Comparison of ENCODE assay signal across 8 cellular contexts in genomic region chr12:11171145-11171952, GRCh38. TPM values are rescaled to one million over a fixed set of nuclear protein-coding genes. Genes with fewer than 3 reads are reported as not detected.
DNase-seq lines count a peak whose midpoint lies in the region; ATAC-seq and TF ChIP-seq lines count a peak whose summit lies in the region.

Gene SMIM10L1, plus strand, starts transcription at chr12:11171194. Its CDS starts 163 bp downstream, at chr12:11171357.

- in situ Hi-C loops in mammary epithelial cell (cut with MboI; ENCODE audit: low sequenced_read_pairs in 2 of 2) = no loop called here

- peaks cover 88% of the 10 kb centered on the region for H3K79me2 ChIP-seq in mammary epithelial cell (ENCODE audit: insufficient read depth, low read length)

- no peaks in the 10 kb centered on the region for H3K27me3 ChIP-seq in mammary epithelial cell (ENCODE audit: insufficient read depth, low read length)
- H3K27me3 ChIP-seq in iPS-20b (ENCODE audit: insufficient read depth, low read length) = no peaks in the 10 kb centered on the region
- H3K27me3 ChIP-seq in skeletal muscle tissue (ENCODE audit: control insufficient read depth in 3 of 3, insufficient read depth in 3 of 3, low read length in 3 of 3) = no peaks in the 10 kb centered on the region

- H3K4me3 ChIP-seq in WI38 (ENCODE audit: low read depth, low read length) (peak within 1 kb of the TSS; percentile 68), mammary epithelial cell (replicated peaks in 1 of 3; ENCODE audit: insufficient read depth in 1 of 3, low read depth in 2 of 3, low read length in 3 of 3) (peak within 1 kb of the TSS; percentile 91 to 99 (median 91)), iPS-20b (ENCODE audit: low read length) (peak within 1 kb of the TSS; percentile 98), skeletal muscle tissue (ENCODE audit: low read length in 3 of 3) (peak within 1 kb of the TSS; percentile 72 to 96 (median 88))

- CTCF ChIA-PET in mammary epithelial cell (lab: Charles Lee; ENCODE audit: low non-redundant PET) = interaction anchor here (0.6 kb wide), 2 partner anchors 228 to 237 kb away, joined by 3 to 15 read pairs; no protein-coding TSS in a partner anchor

- ATAC-seq in GM18909 (IDR thresholded peaks at IDR 0.05; ENCODE audit: poor library complexity, unreplicated experiment) (peak; percentile 98), HG03159 (IDR thresholded peaks at IDR 0.05; ENCODE audit: unreplicated experiment) (peak; percentile 95)

- H2AFZ ChIP-seq in mammary epithelial cell (ENCODE audit: low read depth, low read length) = peak within 1 kb of the TSS; percentile 98

- TF ChIP-seq CTCF in WI38 (IDR thresholded peaks at IDR 0.05; ENCODE audit: low read depth, low read length) = no peak
- TF ChIP-seq CTCF in mammary epithelial cell (conservative IDR thresholded peaks at IDR 0.05 in 1 of 2, IDR thresholded peaks at IDR 0.05 in 1 of 2; ENCODE audit: extremely low read depth in 1 of 2, insufficient read depth in 1 of 2, low read depth in 1 of 2, low read length in 2 of 2) = no peak

- no peaks in the 10 kb centered on the region for H4K20me1 ChIP-seq in mammary epithelial cell (ENCODE audit: insufficient read depth, low read length)

- no TSS peak for BruUV-seq in mammary epithelial cell (replicated peaks; lab: Mats Ljungman, UMichigan)

- H3K9me3 ChIP-seq in mammary epithelial cell (replicated peaks; ENCODE audit: insufficient read depth, low read length) (no peaks in the 10 kb centered on the region), iPS-20b (ENCODE audit: insufficient read depth, low read depth, low read length) (no peaks in the 10 kb centered on the region), skeletal muscle tissue (ENCODE audit: control insufficient read depth in 3 of 3, low read length in 3 of 3) (no peaks in the 10 kb centered on the region)

- dilution Hi-C loops in mammary epithelial cell (cut with HindIII; ENCODE audit: low sequenced_read_pairs) = no loop called here

- H3K27ac ChIP-seq in mammary epithelial cell (ENCODE audit: insufficient read depth, low read depth, low read length) (peak within 1 kb of the TSS; percentile 83), iPS-20b (ENCODE audit: low read length) (peak within 1 kb of the TSS; percentile 83), skeletal muscle tissue (ENCODE audit: low read depth, low read length) (peak within 1 kb of the TSS; percentile 89)

- H3K36me3 ChIP-seq in mammary epithelial cell (ENCODE audit: insufficient read depth, low read length) = no peaks in the 10 kb centered on the region
- peaks cover 24% of the 10 kb centered on the region for H3K36me3 ChIP-seq in iPS-20b (ENCODE audit: insufficient read depth, low read depth, low read length)
- peaks cover 0 to under 1% (median 0%) of the 10 kb centered on the region in 3 donors for H3K36me3 ChIP-seq in skeletal muscle tissue (ENCODE audit: control insufficient read depth in 3 of 3, insufficient read depth in 3 of 3, low read length in 3 of 3)

- WGBS in mammary epithelial cell (ENCODE audit: low coverage, missing lambda C conversion rate) = 3% methylated on average over 34 of the region's 70 CpGs

- H3K9ac ChIP-seq in mammary epithelial cell (ENCODE audit: insufficient read depth, low read length) (peak within 1 kb of the TSS; percentile 96), iPS-20b (ENCODE audit: low read depth, low read length) (peak within 1 kb of the TSS; percentile 99), skeletal muscle tissue (ENCODE audit: low read depth in 1 of 3, low read length in 3 of 3) (peak within 1 kb of the TSS; percentile 84 to 96 (median 92))

- intact Hi-C loops in mammary epithelial cell (cut with micrococcal nuclease) = loop anchor here (2.0 kb wide), 1 partner anchor 231 kb away; no protein-coding TSS in a partner anchor

- DNase-seq in AG08395 (ENCODE audit: low spot score) (peak; percentile 95), NCI-H2227 (lab: John Stamatoyannopoulos, UW; ENCODE audit: unreplicated experiment) (peak; percentile 94), mammary epithelial cell (peak; percentile 93)

- H3K4me1 ChIP-seq in mammary epithelial cell (ENCODE audit: insufficient read depth, low read length) = peaks cover 7% of the 10 kb centered on the region
- peaks cover 15% of the 10 kb centered on the region for H3K4me1 ChIP-seq in iPS-20b (ENCODE audit: insufficient read depth, low read length)
- H3K4me1 ChIP-seq in skeletal muscle tissue (ENCODE audit: control insufficient read depth in 3 of 3, insufficient read depth in 3 of 3, low read length in 3 of 3) = peaks cover 7 to 18% (median 13%) of the 10 kb centered on the region in 3 donors

- peak within 1 kb of the TSS; percentile 86 for H3K4me2 ChIP-seq in mammary epithelial cell (ENCODE audit: insufficient read depth, low read depth, low read length)

RNA-seq across cellular contexts. Expression of gene SMIM10L1, which starts in this region (rescaled TPM):
- 10 to 100 TPM in 1 of 2 donors, 1 to 10 TPM in 1; 7.2 to 10.2 TPM for total RNA-seq in mammary epithelial cell
- polyA plus RNA-seq in mammary epithelial cell = 3.0 TPM
- 1.1 TPM for polyA minus RNA-seq in mammary epithelial cell
- 4.7 TPM for total RNA-seq in skeletal muscle tissue

Comparison
In these comparisons a context has a peak if more than half of its experiments do, and no peak if none do; other contexts are left out.
1. Peak in every context shown above with its lines: DNase-seq, ATAC-seq, H3K4me3 ChIP-seq and H3K27ac ChIP-seq.